In genomic region chr3:147989344-147989743, GRCh38 we compare ENCODE assay signal across 19 cellular contexts.
DNase-seq lines count a peak whose midpoint lies in the region; ATAC-seq and TF ChIP-seq lines count a peak whose summit lies in the region.
"Had no signal": no experiment of that assay in that cellular context is flagged by ENCODE, and none has a peak within 500 bp of the region (broad histone marks: within the 10 kb centered on the region; RNA-seq: fewer than 3 reads in every experiment).

No MANE protein-coding gene starts in this region.

- no peaks in the 10 kb centered on the region for H3K9me3 Mint-ChIP-seq in chondrocyte (ENCODE audit: low read depth)
- peaks cover 2% of the 10 kb centered on the region for H3K9me3 Mint-ChIP-seq in activated naive CD8-positive, alpha-beta T cell treated with anti-CD3 and anti-CD28 coated beads for 36 hours

- H3K23ac ChIP-seq in neuronal stem cell (ENCODE audit: low read depth, low read length, poor library complexity), result no peak overlapping the region

- H2AK5ac ChIP-seq in neuronal stem cell (ENCODE audit: low read depth, low read length), result no peak overlapping the region

- H3K27me3 Mint-ChIP-seq in chondrocyte (ENCODE audit: low read depth), result no peaks in the 10 kb centered on the region
- H3K27me3 Mint-ChIP-seq in activated naive CD8-positive, alpha-beta T cell treated with anti-CD3 and anti-CD28 coated beads for 36 hours, result no peaks in the 10 kb centered on the region
- H3K27me3 Mint-ChIP-seq: B cell; CD4-positive, CD25-positive, alpha-beta regulatory T cell had no signal

- no peaks in the 10 kb centered on the region for H3K36me3 Mint-ChIP-seq in chondrocyte (ENCODE audit: low read depth)
- no peaks in the 10 kb centered on the region for H3K36me3 Mint-ChIP-seq in activated naive CD8-positive, alpha-beta T cell treated with anti-CD3 and anti-CD28 coated beads for 36 hours
- H3K36me3 Mint-ChIP-seq: CD4-positive, CD25-positive, alpha-beta regulatory T cell; CD8-positive, alpha-beta T cell had no signal

- H3K79me1 ChIP-seq in neuronal stem cell (ENCODE audit: low read depth, low read length), result no peaks in the 10 kb centered on the region

- no peak overlapping the region for H2BK5ac ChIP-seq in neuronal stem cell (ENCODE audit: low read length)

- H2BK12ac ChIP-seq in neuronal stem cell (ENCODE audit: low read length), result no peak overlapping the region

- H3K9ac ChIP-seq in neuronal stem cell (ENCODE audit: low read depth, low read length, poor library complexity), result no peak overlapping the region
- H3K9ac ChIP-seq: BLaER1, GM23248 had no signal

- H3K27ac Mint-ChIP-seq in chondrocyte (ENCODE audit: unreplicated experiment), result no peak overlapping the region
- no peak overlapping the region for H3K27ac Mint-ChIP-seq in activated naive CD8-positive, alpha-beta T cell treated with anti-CD3 and anti-CD28 coated beads for 36 hours
- H3K27ac Mint-ChIP-seq: B cell; CD4-positive, CD25-positive, alpha-beta regulatory T cell; CD8-positive, alpha-beta T cell had no signal

- no peak overlapping the region for H3K4me2 ChIP-seq in neuronal stem cell (ENCODE audit: insufficient read depth, low read length, poor library complexity, severe bottlenecking)
- H3K4me2 ChIP-seq: BLaER1 had no signal

- H3K4ac ChIP-seq in neuronal stem cell (ENCODE audit: low read length), result no peak overlapping the region

- TF ChIP-seq POLR2A in GM18505 (IDR thresholded peaks at IDR 0.05; ENCODE audit: borderline replicate concordance, extremely low read depth, insufficient read depth, insufficient read length), result no peak

- H4K8ac ChIP-seq in neuronal stem cell (ENCODE audit: low read depth, low read length), result no peak overlapping the region

- no peak overlapping the region for H3K4me3 ChIP-seq in neuronal stem cell (ENCODE audit: low read length in 2 of 2)
- H3K4me3 ChIP-seq: BLaER1, GM23248 had no signal

- H3K4me1 ChIP-seq in neuronal stem cell (ENCODE audit: control insufficient read depth in 2 of 2, insufficient read depth in 1 of 2, low read depth in 1 of 2, low read length in 2 of 2), result peaks cover 0 to 3% of the 10 kb centered on the region in 2 donors
- H3K4me1 ChIP-seq: BLaER1, Caco-2 had no signal

- no peak overlapping the region for H2BK120ac ChIP-seq in neuronal stem cell (ENCODE audit: low read depth, low read length)

- no peak overlapping the region for H2BK15ac ChIP-seq in neuronal stem cell (ENCODE audit: low read length)

- peak overlapping the region; percentile 97 for H3K14ac ChIP-seq in neuronal stem cell (ENCODE audit: low read length)

- H3K4me3 Mint-ChIP-seq in chondrocyte (ENCODE audit: unreplicated experiment), result no peak overlapping the region
- no peak overlapping the region for H3K4me3 Mint-ChIP-seq in activated naive CD8-positive, alpha-beta T cell treated with anti-CD3 and anti-CD28 coated beads for 36 hours
- H3K4me3 Mint-ChIP-seq: B cell; CD4-positive, CD25-positive, alpha-beta regulatory T cell; CD8-positive, alpha-beta T cell had no signal

- no peak for TF ChIP-seq CTCF in chondrocyte (IDR thresholded peaks at IDR 0.05)

- H2AFZ ChIP-seq in neuronal stem cell (ENCODE audit: low read length), result no peak overlapping the region
- H2AFZ ChIP-seq: GM23248 had no signal

- H3K9me3 ChIP-seq in neuronal stem cell (replicated peaks in 1 of 2; ENCODE audit: control insufficient read depth in 2 of 2, insufficient read depth in 1 of 2, low read depth in 1 of 2, low read length in 2 of 2), result no peaks in the 10 kb centered on the region
- H3K9me3 ChIP-seq: Caco-2 had no signal

- H4K91ac ChIP-seq in neuronal stem cell (ENCODE audit: low read depth, low read length, poor library complexity), result no peak overlapping the region

- no peaks in the 10 kb centered on the region for H3K4me1 Mint-ChIP-seq in chondrocyte (ENCODE audit: low read depth)
- no peaks in the 10 kb centered on the region for H3K4me1 Mint-ChIP-seq in activated naive CD8-positive, alpha-beta T cell treated with anti-CD3 and anti-CD28 coated beads for 36 hours
- H3K4me1 Mint-ChIP-seq: B cell; CD4-positive, CD25-positive, alpha-beta regulatory T cell had no signal

- no peak for ATAC-seq in GM18505 (IDR thresholded peaks at IDR 0.05; ENCODE audit: unreplicated experiment)
- ATAC-seq: CD8-positive, alpha-beta T cell had no signal

- no peaks in the 10 kb centered on the region for H3K27me3 ChIP-seq in neuronal stem cell (ENCODE audit: control insufficient read depth in 3 of 3, insufficient read depth in 3 of 3, low read depth in 1 of 3, low read length in 3 of 3)
- H3K27me3 ChIP-seq: BLaER1 had no signal

- DNase-seq in NCI-H748 (lab: John Stamatoyannopoulos, UW; ENCODE audit: unreplicated experiment) (peak; percentile 55), NCI-H748 treated with DMSO at 0.1 percent for 48 hours (lab: John Stamatoyannopoulos, UW) (no peak), chondrocyte (ENCODE audit: low spot score) (peak; percentile 87), neuronal stem cell (ENCODE audit: low spot score) (no peak)
- DNase-seq in activated naive CD8-positive, alpha-beta T cell treated with anti-CD3 and anti-CD28 coated beads for 36 hours, result no peak
- DNase-seq in effector CD4-positive, alpha-beta T cell, result no peak
- DNase-seq: Caco-2; CD4-positive, CD25-positive, alpha-beta regulatory T cell; CD8-positive, alpha-beta T cell; DMS153; DND-41; GM23248; H7; HCEC 1CT had no signal

- peak overlapping the region; percentile 48 for H3K18ac ChIP-seq in neuronal stem cell (ENCODE audit: low read length)

- H3K27ac ChIP-seq in neuronal stem cell (replicated peaks; ENCODE audit: low read length), result no peak overlapping the region
- H3K27ac ChIP-seq: 22Rv1, BLaER1, C4-2B, GM23248 had no signal

- WGBS in neuronal stem cell (ENCODE audit: extremely low coverage in 2 of 2, insufficient read length in 2 of 2, insufficient replicate concordance in 1 of 2), 2 donors, result no CpG with 5 or more reads among the region's 27 CpGs

- no peaks in the 10 kb centered on the region for H3K36me3 ChIP-seq in neuronal stem cell (replicated peaks in 1 of 2; ENCODE audit: control insufficient read depth in 2 of 2, insufficient read depth in 2 of 2, low read length in 2 of 2)
- H3K36me3 ChIP-seq: BLaER1 had no signal

Comparison
In these comparisons a context has a peak if more than half of its experiments do, and no peak if none do; other contexts are left out.
1. DNase-seq: peak in NCI-H748 (single experiment) and chondrocyte (single experiment); none in NCI-H748 treated with DMSO at 0.1 percent for 48 hours (single experiment), neuronal stem cell (single experiment), activated naive CD8-positive, alpha-beta T cell treated with anti-CD3 and anti-CD28 coated beads for 36 hours (single experiment) and effector CD4-positive, alpha-beta T cell (single experiment).